Comparison of ENCODE assay signal across 7 cellular contexts in the genomic region with DNA sequence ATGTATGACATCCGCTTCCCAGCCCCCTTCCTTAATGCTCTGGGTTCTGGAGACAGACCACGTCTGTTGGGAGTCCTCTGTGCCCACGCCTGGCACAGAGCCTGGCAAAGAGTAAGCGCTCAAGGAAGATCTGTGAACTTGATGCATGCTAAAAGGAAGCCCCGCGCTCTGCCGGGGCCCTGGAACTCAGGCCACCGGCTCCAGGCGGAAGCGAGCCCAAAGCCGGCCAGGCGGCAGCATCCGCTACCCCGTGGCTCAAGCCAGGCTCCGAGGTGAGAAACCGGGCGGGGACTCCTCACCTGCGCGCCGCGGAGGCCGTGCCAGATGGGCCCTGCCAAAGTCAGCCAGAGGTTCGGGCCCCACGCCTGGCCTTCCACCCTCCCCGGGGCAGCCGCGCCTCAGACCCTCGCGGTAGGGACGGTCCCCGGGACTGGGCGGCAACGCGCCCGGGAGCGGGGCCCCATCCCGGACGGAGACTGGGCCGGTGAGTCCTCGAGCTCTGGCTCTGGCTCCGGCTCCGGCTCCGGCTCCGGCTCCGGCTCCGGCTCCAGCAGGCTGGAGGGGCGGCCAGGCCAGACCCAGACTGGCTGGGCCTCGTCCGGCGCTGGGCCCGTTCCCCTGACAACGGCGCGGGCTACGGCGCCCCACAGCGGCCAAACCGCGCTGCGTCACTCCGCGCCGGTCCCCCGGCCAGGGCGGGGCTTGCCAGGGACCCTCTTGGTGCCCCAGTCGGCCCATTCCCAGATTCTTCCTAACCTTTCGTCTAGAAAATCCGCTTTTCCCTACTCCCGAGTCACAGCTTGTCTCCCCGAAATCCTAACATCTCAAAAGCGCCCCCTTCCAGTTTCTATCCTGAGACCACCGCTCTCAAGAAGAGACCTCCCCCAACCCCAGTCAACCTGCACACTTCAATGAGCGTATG. TPM values are rescaled to one million over a fixed set of nuclear protein-coding genes. Genes with fewer than 3 reads are reported as not detected.
DNase-seq lines count a peak whose midpoint lies in the region; ATAC-seq, FAIRE-seq and TF ChIP-seq lines count a peak whose summit lies in the region.

A gene with protein sequence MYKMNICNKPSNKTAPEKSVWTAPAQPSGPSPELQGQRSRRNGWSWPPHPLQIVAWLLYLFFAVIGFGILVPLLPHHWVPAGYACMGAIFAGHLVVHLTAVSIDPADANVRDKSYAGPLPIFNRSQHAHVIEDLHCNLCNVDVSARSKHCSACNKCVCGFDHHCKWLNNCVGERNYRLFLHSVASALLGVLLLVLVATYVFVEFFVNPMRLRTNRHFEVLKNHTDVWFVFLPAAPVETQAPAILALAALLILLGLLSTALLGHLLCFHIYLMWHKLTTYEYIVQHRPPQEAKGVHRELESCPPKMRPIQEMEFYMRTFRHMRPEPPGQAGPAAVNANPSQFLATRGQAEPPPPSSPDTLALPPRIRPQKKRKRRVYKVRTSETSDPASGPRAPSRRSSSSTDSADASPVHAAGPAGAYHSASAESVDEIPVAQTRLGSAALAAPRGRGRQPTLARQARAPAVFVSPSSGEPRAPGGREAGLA (minus strand): TSS at position 606 of the 922 bp plus-strand sequence. CDS start 8,702 bp downstream, outside the sequence.

- no peaks in the 10 kb centered on the region for H3K36me3 Mint-ChIP-seq in activated naive CD8-positive, alpha-beta T cell treated with anti-CD3 and anti-CD28 coated beads for 36 hours
- H3K36me3 Mint-ChIP-seq in glutamatergic neuron (ENCODE audit: unreplicated experiment), result no peaks in the 10 kb centered on the region

- FAIRE-seq in GM12891 (lab: Jason Lieb, UNC), result peak; percentile 40

- intact Hi-C loops in upper lobe of right lung (cut with DNase I), result no loop called here

- H3K9me3 ChIP-seq in neutrophil (no peaks in the 10 kb centered on the region), upper lobe of right lung (no peaks in the 10 kb centered on the region)

- H3K4me1 Mint-ChIP-seq in activated naive CD8-positive, alpha-beta T cell treated with anti-CD3 and anti-CD28 coated beads for 36 hours, result peaks cover 5% of the 10 kb centered on the region
- H3K4me1 Mint-ChIP-seq in glutamatergic neuron (ENCODE audit: low read depth, unreplicated experiment), result peaks cover 3% of the 10 kb centered on the region

- no peak within 1 kb of the TSS for H3K27ac Mint-ChIP-seq in activated naive CD8-positive, alpha-beta T cell treated with anti-CD3 and anti-CD28 coated beads for 36 hours
- H3K27ac Mint-ChIP-seq in glutamatergic neuron (ENCODE audit: unreplicated experiment), result peak within 1 kb of the TSS; percentile 41

- TF ChIP-seq CTCF in glutamatergic neuron (IDR thresholded peaks at IDR 0.05; ENCODE audit: partially characterized antibody, unreplicated experiment), result peak; percentile 50
- TF ChIP-seq CTCF in neutrophil (IDR thresholded peaks at IDR 0.05), result peak; percentile 57
- peak; percentile 53 for TF ChIP-seq CTCF in upper lobe of right lung (IDR thresholded peaks at IDR 0.05)

- H3K27me3 ChIP-seq in neutrophil (peaks cover 60% of the 10 kb centered on the region), upper lobe of right lung (no peaks in the 10 kb centered on the region)

- no peaks in the 10 kb centered on the region for H3K36me3 ChIP-seq in neutrophil
- H3K36me3 ChIP-seq in upper lobe of right lung, result no peaks in the 10 kb centered on the region

- H3K4me3 Mint-ChIP-seq in activated naive CD8-positive, alpha-beta T cell treated with anti-CD3 and anti-CD28 coated beads for 36 hours, result peak within 1 kb of the TSS; percentile 72
- H3K4me3 Mint-ChIP-seq in glutamatergic neuron (ENCODE audit: unreplicated experiment), result peak within 1 kb of the TSS; percentile 89

- H3K4me1 ChIP-seq in neutrophil (ENCODE audit: control insufficient read depth in 1 of 2, insufficient read depth in 1 of 2, low read depth in 1 of 2, low read length in 1 of 2) (peaks cover 10 to 11% of the 10 kb centered on the region in 2 experiments), upper lobe of right lung (peaks cover 16% of the 10 kb centered on the region)

- peak within 1 kb of the TSS; percentile 45 to 65 for H3K4me3 ChIP-seq in neutrophil (ENCODE audit: low read depth in 1 of 2, low read length in 1 of 2)
- H3K4me3 ChIP-seq in upper lobe of right lung, result peak within 1 kb of the TSS; percentile 82

- H3K27ac ChIP-seq in neutrophil, result no peak within 1 kb of the TSS
- H3K27ac ChIP-seq in upper lobe of right lung, result peak within 1 kb of the TSS; percentile 90

- no peaks in the 10 kb centered on the region for H3K9me3 Mint-ChIP-seq in activated naive CD8-positive, alpha-beta T cell treated with anti-CD3 and anti-CD28 coated beads for 36 hours
- peaks cover 6% of the 10 kb centered on the region for H3K9me3 Mint-ChIP-seq in glutamatergic neuron (ENCODE audit: unreplicated experiment)

- peak; percentile 92 for DNase-seq in GM12891 (ENCODE audit: insufficient read length, low spot score)
- DNase-seq in NOMO-1 treated with dmso at 0.1 percent for 144 hours (lab: John Stamatoyannopoulos, UW; ENCODE audit: unreplicated experiment), result peak; percentile 22
- peak; percentile 74 for DNase-seq in activated naive CD8-positive, alpha-beta T cell treated with anti-CD3 and anti-CD28 coated beads for 36 hours
- DNase-seq in glutamatergic neuron, result peak; percentile 84
- peak; percentile 91 for DNase-seq in upper lobe of right lung

- ATAC-seq in HG02852 (IDR thresholded peaks at IDR 0.05; ENCODE audit: unreplicated experiment) (peak; percentile 73), upper lobe of right lung (peak; percentile 98)

- H3K27me3 Mint-ChIP-seq in activated naive CD8-positive, alpha-beta T cell treated with anti-CD3 and anti-CD28 coated beads for 36 hours, result peaks cover 27% of the 10 kb centered on the region
- no peaks in the 10 kb centered on the region for H3K27me3 Mint-ChIP-seq in glutamatergic neuron (ENCODE audit: unreplicated experiment)

- TF ChIP-seq POLR2A in GM12891 (IDR thresholded peaks at IDR 0.05; ENCODE audit: low read depth, low read length), result no peak

TF ChIP-seq in GM12891, 5 proteins besides CTCF, POLR2A, EP300 and RAD21:
- TF ChIP-seq POLR2AphosphoS5 (IDR thresholded peaks at IDR 0.05; ENCODE audit: low read depth, low read length) (no peak), POU2F2 (IDR thresholded peaks at IDR 0.05; ENCODE audit: low read depth, low read length) (0 out of 2 replicates have a peak, but pooled peaks have one; percentile 21), SPI1 (IDR thresholded peaks at IDR 0.05; ENCODE audit: low read depth, low read length) (0 out of 2 replicates have a peak, but pooled peaks have one; percentile 9), PAX5 (IDR thresholded peaks at IDR 0.05; ENCODE audit: insufficient read depth, low read length, severe bottlenecking) (no peak), TAF1 (IDR thresholded peaks at IDR 0.05; ENCODE audit: low read depth, low read length) (no peak)

RNA-seq across cellular contexts. Expression of the gene that starts here (rescaled TPM):
- 0.60 TPM for polyA plus RNA-seq in GM12891 (2012; ENCODE audit: low read depth, missing spikeins)
- total RNA-seq in activated naive CD8-positive, alpha-beta T cell treated with anti-CD3 and anti-CD28 coated beads for 36 hours, result 1 to 10 TPM in 1 of 2 experiments, under 1 TPM in 1; 0.76 to 1.2 TPM
- 4.6 TPM for total RNA-seq in glutamatergic neuron (ENCODE audit: unreplicated experiment)
- 11.1 TPM for total RNA-seq in upper lobe of right lung

Comparison
In these comparisons a context has a peak if more than half of its experiments do, and no peak if none do; other contexts are left out.
1. DNase-seq: peak in every context shown above with its lines; median percentile 92 in GM12891; 91 in upper lobe of right lung; 84 in glutamatergic neuron; 74 in activated naive CD8-positive, alpha-beta T cell treated with anti-CD3 and anti-CD28 coated beads for 36 hours; 22 in NOMO-1 treated with dmso at 0.1 percent for 144 hours.